Comparison of ENCODE assay signal across 1 cellular context in genomic region chr6:106183430-106183829, GRCh38.
TF ChIP-seq lines count a peak whose summit lies in the region.

No MANE protein-coding gene starts in this region.

TF ChIP-seq in GM12878, 131 proteins besides CTCF, POLR2A, EP300 and RAD21:
- TF ChIP-seq ZNF687 (IDR thresholded peaks at IDR 0.05), result no peak
- no peak for TF ChIP-seq SUPT20H (IDR thresholded peaks at IDR 0.05; ENCODE audit: borderline replicate concordance, control insufficient read depth, low read depth, low read length)
- no peak for TF ChIP-seq MYB (IDR thresholded peaks at IDR 0.05; ENCODE audit: borderline replicate concordance, low read depth, low read length)
- TF ChIP-seq, protein P1, sequence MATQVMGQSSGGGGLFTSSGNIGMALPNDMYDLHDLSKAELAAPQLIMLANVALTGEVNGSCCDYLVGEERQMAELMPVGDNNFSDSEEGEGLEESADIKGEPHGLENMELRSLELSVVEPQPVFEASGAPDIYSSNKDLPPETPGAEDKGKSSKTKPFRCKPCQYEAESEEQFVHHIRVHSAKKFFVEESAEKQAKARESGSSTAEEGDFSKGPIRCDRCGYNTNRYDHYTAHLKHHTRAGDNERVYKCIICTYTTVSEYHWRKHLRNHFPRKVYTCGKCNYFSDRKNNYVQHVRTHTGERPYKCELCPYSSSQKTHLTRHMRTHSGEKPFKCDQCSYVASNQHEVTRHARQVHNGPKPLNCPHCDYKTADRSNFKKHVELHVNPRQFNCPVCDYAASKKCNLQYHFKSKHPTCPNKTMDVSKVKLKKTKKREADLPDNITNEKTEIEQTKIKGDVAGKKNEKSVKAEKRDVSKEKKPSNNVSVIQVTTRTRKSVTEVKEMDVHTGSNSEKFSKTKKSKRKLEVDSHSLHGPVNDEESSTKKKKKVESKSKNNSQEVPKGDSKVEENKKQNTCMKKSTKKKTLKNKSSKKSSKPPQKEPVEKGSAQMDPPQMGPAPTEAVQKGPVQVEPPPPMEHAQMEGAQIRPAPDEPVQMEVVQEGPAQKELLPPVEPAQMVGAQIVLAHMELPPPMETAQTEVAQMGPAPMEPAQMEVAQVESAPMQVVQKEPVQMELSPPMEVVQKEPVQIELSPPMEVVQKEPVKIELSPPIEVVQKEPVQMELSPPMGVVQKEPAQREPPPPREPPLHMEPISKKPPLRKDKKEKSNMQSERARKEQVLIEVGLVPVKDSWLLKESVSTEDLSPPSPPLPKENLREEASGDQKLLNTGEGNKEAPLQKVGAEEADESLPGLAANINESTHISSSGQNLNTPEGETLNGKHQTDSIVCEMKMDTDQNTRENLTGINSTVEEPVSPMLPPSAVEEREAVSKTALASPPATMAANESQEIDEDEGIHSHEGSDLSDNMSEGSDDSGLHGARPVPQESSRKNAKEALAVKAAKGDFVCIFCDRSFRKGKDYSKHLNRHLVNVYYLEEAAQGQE (IDR thresholded peaks at IDR 0.05; ENCODE audit: low read depth, low read length), result no peak
- TF ChIP-seq, protein P2, sequence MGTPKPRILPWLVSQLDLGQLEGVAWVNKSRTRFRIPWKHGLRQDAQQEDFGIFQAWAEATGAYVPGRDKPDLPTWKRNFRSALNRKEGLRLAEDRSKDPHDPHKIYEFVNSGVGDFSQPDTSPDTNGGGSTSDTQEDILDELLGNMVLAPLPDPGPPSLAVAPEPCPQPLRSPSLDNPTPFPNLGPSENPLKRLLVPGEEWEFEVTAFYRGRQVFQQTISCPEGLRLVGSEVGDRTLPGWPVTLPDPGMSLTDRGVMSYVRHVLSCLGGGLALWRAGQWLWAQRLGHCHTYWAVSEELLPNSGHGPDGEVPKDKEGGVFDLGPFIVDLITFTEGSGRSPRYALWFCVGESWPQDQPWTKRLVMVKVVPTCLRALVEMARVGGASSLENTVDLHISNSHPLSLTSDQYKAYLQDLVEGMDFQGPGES (IDR thresholded peaks at IDR 0.05), result no peak
- TF ChIP-seq ETV6 (conservative IDR thresholded peaks at IDR 0.05 in 1 of 2, IDR thresholded peaks at IDR 0.05 in 1 of 2; ENCODE audit: borderline replicate concordance in 1 of 2, low read depth in 1 of 2), result no peak
- no peak for TF ChIP-seq NFXL1 (IDR thresholded peaks at IDR 0.05; ENCODE audit: borderline replicate concordance)
- TF ChIP-seq E2F4 (IDR thresholded peaks at IDR 0.05; ENCODE audit: low read depth, low read length), result no peak
- TF ChIP-seq RAD51 (IDR thresholded peaks at IDR 0.05), result no peak
- no peak for TF ChIP-seq BMI1 (IDR thresholded peaks at IDR 0.05; ENCODE audit: borderline replicate concordance)
- TF ChIP-seq EGR1 (IDR thresholded peaks at IDR 0.05; ENCODE audit: borderline replicate concordance in 1 of 2, low read depth in 2 of 2, low read length in 2 of 2), result no peak
- no peak for TF ChIP-seq ASH2L (IDR thresholded peaks at IDR 0.05; ENCODE audit: borderline replicate concordance, low read depth)
- TF ChIP-seq, protein P3, sequence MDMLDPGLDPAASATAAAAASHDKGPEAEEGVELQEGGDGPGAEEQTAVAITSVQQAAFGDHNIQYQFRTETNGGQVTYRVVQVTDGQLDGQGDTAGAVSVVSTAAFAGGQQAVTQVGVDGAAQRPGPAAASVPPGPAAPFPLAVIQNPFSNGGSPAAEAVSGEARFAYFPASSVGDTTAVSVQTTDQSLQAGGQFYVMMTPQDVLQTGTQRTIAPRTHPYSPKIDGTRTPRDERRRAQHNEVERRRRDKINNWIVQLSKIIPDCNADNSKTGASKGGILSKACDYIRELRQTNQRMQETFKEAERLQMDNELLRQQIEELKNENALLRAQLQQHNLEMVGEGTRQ (IDR thresholded peaks at IDR 0.05; ENCODE audit: borderline replicate concordance, low read depth, low read length), result no peak
- no peak for TF ChIP-seq CEBPB (IDR thresholded peaks at IDR 0.05; ENCODE audit: borderline replicate concordance in 1 of 2, low read depth in 2 of 2, low read length in 2 of 2)
TF ChIP-seq in GM12878: peak in this region for 0.
